ENCODE assay signal across 2 cellular contexts in genomic region chr12:9813821-9814798, GRCh38.
A peak's percentile ranks its signal among the peaks of the same experiment; 100 is the strongest.
TF ChIP-seq lines count a peak whose summit lies in the region.

No MANE protein-coding gene starts in this region.

TF ChIP-seq in GM12891, 5 proteins besides CTCF, POLR2A, EP300 and RAD21 (continued from another document):
- no peak for TF ChIP-seq TAF1 (IDR thresholded peaks at IDR 0.05; ENCODE audit: low read depth, low read length)

TF ChIP-seq in HepG2, 621 proteins besides CTCF, POLR2A, EP300 and RAD21 (continued from another document):
- TF ChIP-seq XRCC5 (optimal IDR thresholded peaks at IDR 0.05; ENCODE audit: low read length) (peak; percentile 66), KLF9 (CRISPR knock-in tag; IDR thresholded peaks at IDR 0.05; ENCODE audit: low read depth) (no peak), ZNF629 (CRISPR knock-in tag; conservative IDR thresholded peaks at IDR 0.05) (no peak), EED (CRISPR knock-in tag; IDR thresholded peaks at IDR 0.05) (no peak), ZNF235 (CRISPR knock-in tag; IDR thresholded peaks at IDR 0.05; ENCODE audit: borderline replicate concordance) (no peak), HNRNPL (IDR thresholded peaks at IDR 0.05; ENCODE audit: low read depth, low read length) (peak; percentile 66; the same call in 1 of the 2 replicates), BORCS8-MEF2B (CRISPR knock-in tag; IDR thresholded peaks at IDR 0.05) (no peak), GABPB1 (CRISPR knock-in tag; IDR thresholded peaks at IDR 0.05) (peak; percentile 34; the same call in 1 of the 2 replicates), SALL2 (CRISPR knock-in tag; IDR thresholded peaks at IDR 0.05) (no peak), MYC (CRISPR knock-in tag; IDR thresholded peaks at IDR 0.05; ENCODE audit: borderline replicate concordance) (no peak), STAG1 (CRISPR knock-in tag; IDR thresholded peaks at IDR 0.05) (peak; percentile 83), ZNF547 (CRISPR knock-in tag; IDR thresholded peaks at IDR 0.05) (no peak), PHB2 (IDR thresholded peaks at IDR 0.05; ENCODE audit: partially characterized antibody) (no peak), ZNF280B (CRISPR knock-in tag; IDR thresholded peaks at IDR 0.05; ENCODE audit: borderline replicate concordance) (peak; percentile 25; the same call in 1 of the 2 replicates), ZNF619 (CRISPR knock-in tag; IDR thresholded peaks at IDR 0.05) (0 out of 2 replicates have a peak, but pooled peaks have one; percentile 35), RFX1 (IDR thresholded peaks at IDR 0.05) (no peak), SALL1 (CRISPR knock-in tag; IDR thresholded peaks at IDR 0.05) (peak; percentile 24; the same call in 1 of the 2 replicates), NFKBIZ (CRISPR knock-in tag; IDR thresholded peaks at IDR 0.05) (no peak), TFDP2 (CRISPR knock-in tag; IDR thresholded peaks at IDR 0.05) (no peak), ZMAT5 (CRISPR knock-in tag; IDR thresholded peaks at IDR 0.05; ENCODE audit: borderline replicate concordance, low read depth) (no peak), BRCA1 (CRISPR knock-in tag; IDR thresholded peaks at IDR 0.05) (no peak), SIX1 (CRISPR knock-in tag; IDR thresholded peaks at IDR 0.05; ENCODE audit: borderline replicate concordance) (no peak), GRHL1 (CRISPR knock-in tag; conservative IDR thresholded peaks at IDR 0.05) (no peak), SP140L (CRISPR knock-in tag; IDR thresholded peaks at IDR 0.05; ENCODE audit: borderline replicate concordance) (no peak), YY1 (IDR thresholded peaks at IDR 0.05; ENCODE audit: insufficient read depth, insufficient replicate concordance, low read depth, low read length) (peak; percentile 23), ZBTB26 (CRISPR knock-in tag; IDR thresholded peaks at IDR 0.05; ENCODE audit: borderline replicate concordance) (no peak), ZNF296 (CRISPR knock-in tag; conservative IDR thresholded peaks at IDR 0.05) (no peak), HNRNPK (IDR thresholded peaks at IDR 0.05; ENCODE audit: low read depth, low read length, poor library complexity, severe bottlenecking) (no peak), ZFP91 (CRISPR knock-in tag; IDR thresholded peaks at IDR 0.05; ENCODE audit: borderline replicate concordance) (peak; percentile 46; the same call in 1 of the 2 replicates), ZNF687 (CRISPR knock-in tag; IDR thresholded peaks at IDR 0.05) (peak; percentile 35; the same call in 1 of the 2 replicates), MNT (IDR thresholded peaks at IDR 0.05) (no peak), ZNF17 (CRISPR knock-in tag; IDR thresholded peaks at IDR 0.05) (0 out of 2 replicates have a peak, but pooled peaks have one; percentile 17), GFI1 (CRISPR knock-in tag; IDR thresholded peaks at IDR 0.05; ENCODE audit: borderline replicate concordance) (no peak), JUND (CRISPR knock-in tag; IDR thresholded peaks at IDR 0.05) (no peak), HMGA1 (CRISPR knock-in tag; conservative IDR thresholded peaks at IDR 0.05) (no peak), CC2D1A (CRISPR knock-in tag; IDR thresholded peaks at IDR 0.05) (no peak), HHEX (CRISPR knock-in tag; IDR thresholded peaks at IDR 0.05) (no peak), NKX3-1 (CRISPR knock-in tag; IDR thresholded peaks at IDR 0.05) (no peak), ZNF552 (CRISPR knock-in tag; IDR thresholded peaks at IDR 0.05; ENCODE audit: borderline replicate concordance) (no peak), FOXA1 (IDR thresholded peaks at IDR 0.05) (no peak), FOXA1 (CRISPR knock-in tag; IDR thresholded peaks at IDR 0.05) (no peak), HMGXB4 (CRISPR knock-in tag; IDR thresholded peaks at IDR 0.05; ENCODE audit: borderline replicate concordance in 1 of 2, low read depth in 1 of 2) (0 out of 4 replicates have a peak, but pooled peaks of 1 of the 2 experiments have one; percentile 23)
